ENCODE assay signal across 11 cellular contexts in genomic region chr14:54735424-54735823, GRCh38.
"Had no signal": no experiment of that assay in that cellular context is flagged by ENCODE, and none has a peak within 500 bp of the region (broad histone marks: within the 10 kb centered on the region; RNA-seq: fewer than 3 reads in every experiment).

No MANE protein-coding gene starts in this region.

- H3K27me3 ChIP-seq: adrenal gland had no signal

- ATAC-seq: activated CD4-positive, CD25-positive, alpha-beta regulatory T cell treated with anti-CD3 and anti-CD28 coated beads, Interleukin-2, amount 50 U/mL, for 24 hours; activated CD8-positive, alpha-beta memory T cell treated with anti-CD3 and anti-CD28 coated beads, Interleukin-2, amount 10 ng/mL, durations not matched to agents 7 days and 5 days; activated T-cell treated with anti-CD3 and anti-CD28 coated beads, Interleukin-2, amount 50 U/mL, for 4 hours had no signal

- H3K4me3 ChIP-seq: adrenal gland, skin epidermis had no signal

- DNase-seq: activated CD8-positive, alpha-beta memory T cell treated with anti-CD3 and anti-CD28 coated beads, Interleukin-2, amount 10 ng/mL, durations not matched to agents 7 days and 5 days; activated gamma-delta T cell treated with Interleukin-2 at 50 U/mL for 16 hours; activated T-cell treated with anti-CD3 and anti-CD28 coated beads, Interleukin-2, amount 50 U/mL, for 4 hours; dermis blood vessel endothelial cell; mammary epithelial cell; nephron progenitor cell; SHP77 treated with DMSO at 0.1 percent for 48 hours; T-helper 2 cell had no signal

- H3K9me3 ChIP-seq: adrenal gland had no signal

- H3K36me3 ChIP-seq: adrenal gland had no signal

- H3K27ac ChIP-seq: adrenal gland, skin epidermis had no signal
